ENCODE assay signal across 8 cellular contexts in genomic region chr1:205749826-205750682, GRCh38. TPM values are rescaled to one million over a fixed set of nuclear protein-coding genes. Genes with fewer than 3 reads are reported as not detected.
DNase-seq lines count a peak whose midpoint lies in the region; FAIRE-seq and TF ChIP-seq lines count a peak whose summit lies in the region.

NUCKS1 (minus strand) TSS chr1:205750182; CDS start chr1:205749973, 209 bp downstream.

- peaks cover 33% of the 10 kb centered on the region for H3K4me1 Mint-ChIP-seq in activated naive CD4-positive, alpha-beta T cell treated with anti-CD3 and anti-CD28 coated beads for 36 hours (ENCODE audit: low read depth)

- no peak within 1 kb of the TSS for H4K8ac ChIP-seq in neuronal stem cell (ENCODE audit: low read depth, low read length)

- H3K4ac ChIP-seq in neuronal stem cell (ENCODE audit: low read length), result no peak within 1 kb of the TSS

- H3K9me3 ChIP-seq in neuronal stem cell (replicated peaks in 1 of 2; ENCODE audit: control insufficient read depth in 2 of 2, insufficient read depth in 1 of 2, low read depth in 1 of 2, low read length in 2 of 2), result no peaks in the 10 kb centered on the region

- H4K91ac ChIP-seq in neuronal stem cell (ENCODE audit: low read depth, low read length, poor library complexity), result no peak within 1 kb of the TSS

- WGBS in neuronal stem cell (ENCODE audit: extremely low coverage in 2 of 2, insufficient read length in 2 of 2, insufficient replicate concordance in 1 of 2), 2 donors, result no CpG with 5 or more reads among the region's 54 CpGs

- H3K4me2 ChIP-seq in neuronal stem cell (ENCODE audit: insufficient read depth, low read length, poor library complexity, severe bottlenecking), result peak within 1 kb of the TSS; percentile 69

- no peaks in the 10 kb centered on the region for H3K27me3 Mint-ChIP-seq in activated naive CD4-positive, alpha-beta T cell treated with anti-CD3 and anti-CD28 coated beads for 36 hours (ENCODE audit: low read depth)

- H3K14ac ChIP-seq in neuronal stem cell (ENCODE audit: low read length), result peak within 1 kb of the TSS; percentile 92

- H2AFZ ChIP-seq in neuronal stem cell (ENCODE audit: low read length), result peak within 1 kb of the TSS; percentile 92

- TF ChIP-seq CTCF in HFF-Myc (IDR thresholded peaks at IDR 0.05; ENCODE audit: low read depth, low read length, missing control alignments), result peak; percentile 15
- no peak for TF ChIP-seq CTCF in subcutaneous adipose tissue (IDR thresholded peaks at IDR 0.05; ENCODE audit: low read depth)

- H3K9ac ChIP-seq in neuronal stem cell (ENCODE audit: low read depth, low read length, poor library complexity), result peak within 1 kb of the TSS; percentile 97

- H2BK5ac ChIP-seq in neuronal stem cell (ENCODE audit: low read length), result peak within 1 kb of the TSS; percentile 99

- H2AK5ac ChIP-seq in neuronal stem cell (ENCODE audit: low read depth, low read length), result peak within 1 kb of the TSS; percentile 99

- H3K27ac Mint-ChIP-seq in activated naive CD4-positive, alpha-beta T cell treated with anti-CD3 and anti-CD28 coated beads for 36 hours, result peak within 1 kb of the TSS; percentile 100

- H2BK12ac ChIP-seq in neuronal stem cell (ENCODE audit: low read length), result peak within 1 kb of the TSS; percentile 8

- H3K79me1 ChIP-seq in neuronal stem cell (ENCODE audit: low read depth, low read length), result peaks cover 2% of the 10 kb centered on the region

- H3K36me3 Mint-ChIP-seq in activated naive CD4-positive, alpha-beta T cell treated with anti-CD3 and anti-CD28 coated beads for 36 hours (ENCODE audit: low read depth), result peaks cover 29% of the 10 kb centered on the region

- no peaks in the 10 kb centered on the region for H3K9me3 Mint-ChIP-seq in activated naive CD4-positive, alpha-beta T cell treated with anti-CD3 and anti-CD28 coated beads for 36 hours

- H3K4me1 ChIP-seq in neuronal stem cell (ENCODE audit: control insufficient read depth in 2 of 2, insufficient read depth in 1 of 2, low read depth in 1 of 2, low read length in 2 of 2), result peaks cover 3 to 10% of the 10 kb centered on the region in 2 donors

- H3K27me3 ChIP-seq in neuronal stem cell (ENCODE audit: control insufficient read depth in 3 of 3, insufficient read depth in 3 of 3, low read depth in 1 of 3, low read length in 3 of 3), result peaks cover 0 to 7% (median 0%) of the 10 kb centered on the region in 3 experiments

- H3K4me3 ChIP-seq in HFF-Myc (replicated peaks; ENCODE audit: low read depth, low read length) (peak within 1 kb of the TSS; percentile 91), neuronal stem cell (ENCODE audit: low read length in 2 of 2) (peak within 1 kb of the TSS; percentile 69 to 92)

- peak; percentile 92 for DNase-seq in GM03348 (ENCODE audit: low spot score)
- DNase-seq in HFF-Myc (ENCODE audit: extremely low read depth, low read depth), result peak; percentile 97
- DNase-seq in NAMALWA (ENCODE audit: low spot score), result peak; percentile 99
- DNase-seq in SK-N-DZ (ENCODE audit: low spot score), result peak; percentile 99
- DNase-seq in activated naive CD4-positive, alpha-beta T cell treated with anti-CD3 and anti-CD28 coated beads for 36 hours, result peak; percentile 99
- DNase-seq in frontal cortex (ENCODE audit: low spot score in 2 of 2), result peak; percentile 81 to 87
- peak; percentile 98 for DNase-seq in neuronal stem cell (ENCODE audit: low spot score)

- CTCF ChIA-PET in activated naive CD4-positive, alpha-beta T cell treated with anti-CD3 and anti-CD28 coated beads for 36 hours (lab: Charles Lee), result interaction anchor here (0.6 to 2.1 kb wide), 6 partner anchors 11 to 522 kb away, joined by 3 to 13 read pairs (median 4); no protein-coding TSS in a partner anchor

- peak within 1 kb of the TSS; percentile 93 for H3K27ac ChIP-seq in neuronal stem cell (replicated peaks; ENCODE audit: low read length)

- intact Hi-C loops in activated naive CD4-positive, alpha-beta T cell treated with anti-CD3 and anti-CD28 coated beads for 36 hours (cut with micrococcal nuclease), result loop anchor here (1.0 to 2.0 kb wide), 6 partner anchors 22 to 119 kb away; partner anchors contain the start of genes RAB29 and SLC41A1

- peak; percentile 80 for FAIRE-seq in frontal cortex (lab: Jason Lieb, UNC)

- peak within 1 kb of the TSS; percentile 95 for H3K4me3 Mint-ChIP-seq in activated naive CD4-positive, alpha-beta T cell treated with anti-CD3 and anti-CD28 coated beads for 36 hours

- H2BK15ac ChIP-seq in neuronal stem cell (ENCODE audit: low read length), result no peak within 1 kb of the TSS

- peaks cover 0 to 35% of the 10 kb centered on the region in 2 donors for H3K36me3 ChIP-seq in neuronal stem cell (replicated peaks in 1 of 2; ENCODE audit: control insufficient read depth in 2 of 2, insufficient read depth in 2 of 2, low read length in 2 of 2)

- peak within 1 kb of the TSS; percentile 99 for H3K18ac ChIP-seq in neuronal stem cell (ENCODE audit: low read length)

- peak within 1 kb of the TSS; percentile 83 for H3K23ac ChIP-seq in neuronal stem cell (ENCODE audit: low read depth, low read length, poor library complexity)

- H2BK120ac ChIP-seq in neuronal stem cell (ENCODE audit: low read depth, low read length), result no peak within 1 kb of the TSS

RNA-seq across cellular contexts. Expression of gene NUCKS1, which starts in this region (rescaled TPM):
- 111 TPM in 2 replicates for polyA plus RNA-seq in SK-N-DZ (2014; cell fraction: cytosol; rRNA removed)
- polyA plus RNA-seq in SK-N-DZ (2014; cell fraction: nucleus; rRNA removed), result 39.0 and 45.0 TPM in 2 replicates
- 100 to 1,000 TPM; 215 to 218 TPM for total RNA-seq in activated naive CD4-positive, alpha-beta T cell treated with anti-CD3 and anti-CD28 coated beads for 36 hours
- 234 TPM for total RNA-seq in frontal cortex
- polyA plus RNA-seq in neuronal stem cell (2013, experiment 1 of 2), result 429 TPM
- polyA plus RNA-seq in neuronal stem cell (2013, experiment 2 of 2), result 452 TPM
- 100 to 1,000 TPM in 1 of 4 donors, 10 to 100 TPM in 3; 60.2 to 111 (median 74.3) TPM for total RNA-seq in subcutaneous adipose tissue

Comparison
In these comparisons a context has a peak if more than half of its experiments do, and no peak if none do; other contexts are left out.
1. Peak in every context shown above with its lines: DNase-seq, H3K4me3 ChIP-seq and H3K27ac ChIP-seq.